In genomic region chr17:19507673-19508326, GRCh38 we compare ENCODE assay signal across 8 cellular contexts. TPM values are rescaled to one million over a fixed set of nuclear protein-coding genes. Genes with fewer than 3 reads are reported as not detected.
DNase-seq lines count a peak whose midpoint lies in the region; ATAC-seq and TF ChIP-seq lines count a peak whose summit lies in the region.

No MANE protein-coding gene starts in this region.

- no peak for TF ChIP-seq EP300 in ovary (IDR thresholded peaks at IDR 0.05)

- H3K4me1 ChIP-seq in cardiac muscle cell (ENCODE audit: low read depth): no peaks in the 10 kb centered on the region
- no peaks in the 10 kb centered on the region for H3K4me1 ChIP-seq in ovary (ENCODE audit: insufficient read depth)
- H3K4me1 ChIP-seq in thyroid gland: peaks cover 0 to 9% of the 10 kb centered on the region in 2 donors

- H3K9me3 Mint-ChIP-seq in activated naive CD8-positive, alpha-beta T cell treated with anti-CD3 and anti-CD28 coated beads, Interleukin-2, amount 50 U/mL, for 24 hours: no peaks in the 10 kb centered on the region

- 0 to 1% (median 1%) methylated on average over 15 to 51 of the region's 51 CpGs for WGBS in ovary, 3 donors
- WGBS in thyroid gland, 2 donors: 1 to 2% methylated on average over 21 to 42 of the region's 51 CpGs

- H3K27ac Mint-ChIP-seq in activated naive CD8-positive, alpha-beta T cell treated with anti-CD3 and anti-CD28 coated beads, Interleukin-2, amount 50 U/mL, for 24 hours: peak overlapping the region; percentile 99

- no peaks in the 10 kb centered on the region for H3K36me3 ChIP-seq in H7 (replicated peaks; ENCODE audit: control insufficient read depth, insufficient read depth, low read length)
- no peaks in the 10 kb centered on the region for H3K36me3 ChIP-seq in cardiac muscle cell
- no peaks in the 10 kb centered on the region for H3K36me3 ChIP-seq in ovary
- H3K36me3 ChIP-seq in thyroid gland: no peaks in the 10 kb centered on the region

- no peaks in the 10 kb centered on the region for H3K27me3 ChIP-seq in H7 (ENCODE audit: control insufficient read depth, insufficient read depth, low read length)
- H3K27me3 ChIP-seq in cardiac muscle cell: no peaks in the 10 kb centered on the region
- no peaks in the 10 kb centered on the region for H3K27me3 ChIP-seq in ovary
- H3K27me3 ChIP-seq in thyroid gland: no peaks in the 10 kb centered on the region

- TF ChIP-seq POLR2A in ovary (IDR thresholded peaks at IDR 0.05) (peak; percentile 53), thyroid gland (IDR thresholded peaks at IDR 0.05) (peak; percentile 21 to 77)

- peaks cover 4% of the 10 kb centered on the region for H3K27me3 Mint-ChIP-seq in activated naive CD8-positive, alpha-beta T cell treated with anti-CD3 and anti-CD28 coated beads, Interleukin-2, amount 50 U/mL, for 24 hours

- H3K9me3 ChIP-seq in cardiac muscle cell (ENCODE audit: low read depth) (no peaks in the 10 kb centered on the region), ovary (no peaks in the 10 kb centered on the region), thyroid gland (no peaks in the 10 kb centered on the region)

- H3K4me3 ChIP-seq in H7 (ENCODE audit: insufficient read depth, low read depth, low read length): peak overlapping the region; percentile 69
- H3K4me3 ChIP-seq in cardiac muscle cell: peak overlapping the region; percentile 92
- peak overlapping the region; percentile 87 for H3K4me3 ChIP-seq in ovary
- peak overlapping the region; percentile 39 to 78 (median 53) for H3K4me3 ChIP-seq in thyroid gland (replicated peaks in 1 of 3)

- H3K4me1 Mint-ChIP-seq in activated naive CD8-positive, alpha-beta T cell treated with anti-CD3 and anti-CD28 coated beads, Interleukin-2, amount 50 U/mL, for 24 hours: peaks cover 8% of the 10 kb centered on the region

- ATAC-seq in activated naive CD8-positive, alpha-beta T cell treated with anti-CD3 and anti-CD28 coated beads, Interleukin-2, amount 50 U/mL, for 24 hours: peak; percentile 80

- intact Hi-C loops in ovary (cut with DNase I) (loop anchor here in 2 of 4 donors (5.0 to 10.0 kb wide), 3 partner anchors 35 to 120 kb away; partner anchors contain the start of gene MFAP4 (in 1 of the 2)), thyroid gland (cut with DNase I) (no loop called here)

- H3K27ac ChIP-seq in cardiac muscle cell (peak overlapping the region; percentile 65), ovary (peak overlapping the region; percentile 93 to 94), thyroid gland (peak overlapping the region; percentile 92 to 95 (median 93))

- peaks cover 4% of the 10 kb centered on the region for H3K36me3 Mint-ChIP-seq in activated naive CD8-positive, alpha-beta T cell treated with anti-CD3 and anti-CD28 coated beads, Interleukin-2, amount 50 U/mL, for 24 hours (ENCODE audit: low read depth)

- H3K4me3 Mint-ChIP-seq in activated naive CD8-positive, alpha-beta T cell treated with anti-CD3 and anti-CD28 coated beads, Interleukin-2, amount 50 U/mL, for 24 hours: peak overlapping the region; percentile 93

- DNase-seq in DMS79 treated with DMSO at 0.1 percent for 48 hours (lab: John Stamatoyannopoulos, UW) (peak; percentile 30), H7 (peak; percentile 94), NAMALWA (ENCODE audit: low spot score) (peak; percentile 65), SW 1271 (lab: John Stamatoyannopoulos, UW) (peak; percentile 86 to 88), cardiac muscle cell (ENCODE audit: low read depth in 1 of 2, low spot score in 1 of 2) (peak; percentile 89 to 96), ovary (peak; percentile 89 to 96 (median 94)), thyroid gland (peak; percentile 92)
- DNase-seq in activated naive CD8-positive, alpha-beta T cell treated with anti-CD3 and anti-CD28 coated beads, Interleukin-2, amount 50 U/mL, for 24 hours: peak; percentile 81

- peak; percentile 3 for TF ChIP-seq CTCF in cardiac muscle cell (IDR thresholded peaks at IDR 0.05; ENCODE audit: low read depth, low read length)
- TF ChIP-seq CTCF in ovary (IDR thresholded peaks at IDR 0.05): peak in 2 of 3 donors; percentile 9 to 15
- TF ChIP-seq CTCF in thyroid gland (IDR thresholded peaks at IDR 0.05): no peak

RNA-seq across cellular contexts. Expression of gene SLC47A1, which starts 25.9 kb away (rescaled TPM):
- 11.6 and 13.0 TPM in 2 replicates for total RNA-seq in H7 (2014; rRNA removed; shearing (Covaris generic))
- total RNA-seq in cardiac muscle cell (16.0 and 48.6 TPM in 2 replicates), ovary (10 to 100 TPM in 4 of 7 donors, 1 to 10 TPM in 3; 5.0 to 25.8 (median 10.6) TPM), thyroid gland (10 to 100 TPM in 2 of 4 donors, 1 to 10 TPM in 2; 4.3 to 48.6 (median 11.8) TPM)
- polyA plus RNA-seq in cardiac muscle cell (15.5 and 19.7 TPM in 2 replicates), ovary (10 to 100 TPM in 1 of 2 donors, 1 to 10 TPM in 1; 2.1 to 89.9 TPM)

Comparison
In these comparisons a context has a peak if more than half of its experiments do, and no peak if none do; other contexts are left out.
1. Peak in every context shown above with its lines: DNase-seq, ATAC-seq, H3K4me3 ChIP-seq and H3K27ac ChIP-seq.
2. DNase-seq: peak in every context shown above with its lines; median percentile 94 in H7; 94 in ovary; 92 in cardiac muscle cell; 92 in thyroid gland; 87 in SW 1271; 81 in activated naive CD8-positive, alpha-beta T cell treated with anti-CD3 and anti-CD28 coated beads, Interleukin-2, amount 50 U/mL, for 24 hours; 65 in NAMALWA; 30 in DMS79 treated with DMSO at 0.1 percent for 48 hours.
3. CTCF ChIP-seq: peak in cardiac muscle cell (single experiment) and ovary (2 of 3); none in thyroid gland (0 of 6).